ENCODE assay signal across 8 cellular contexts in genomic region chr1:94854458-94855306, GRCh38. TPM values are rescaled to one million over a fixed set of nuclear protein-coding genes. Genes with fewer than 3 reads are reported as not detected.
DNase-seq lines count a peak whose midpoint lies in the region; ATAC-seq, FAIRE-seq and TF ChIP-seq lines count a peak whose summit lies in the region.

No MANE protein-coding gene starts in this region.

- H3K4me2 ChIP-seq in astrocyte (ENCODE audit: low read length) (peak overlapping the region; percentile 85), hepatocyte (peak overlapping the region; percentile 72)

- H3K4me3 Mint-ChIP-seq in T-cell (no peak overlapping the region), astrocyte (ENCODE audit: unreplicated experiment) (no peak overlapping the region)

- H3K9ac ChIP-seq in astrocyte (ENCODE audit: low read length): peak overlapping the region; percentile 71

- H3K9me3 ChIP-seq in astrocyte (ENCODE audit: insufficient read depth, low read depth, low read length): no peaks in the 10 kb centered on the region
- H3K9me3 ChIP-seq in hepatocyte (ENCODE audit: low read depth): no peaks in the 10 kb centered on the region
- no peaks in the 10 kb centered on the region for H3K9me3 ChIP-seq in aorta (ENCODE audit: control insufficient read depth, low read length)

- H3K4me3 ChIP-seq in GM12875 (ENCODE audit: low read depth, low read length) (no peak overlapping the region), astrocyte (ENCODE audit: insufficient read depth, low read depth, low read length) (peak overlapping the region; percentile 36), hepatocyte (no peak overlapping the region), aorta (ENCODE audit: low read length in 2 of 2) (peak overlapping the region in 1 of 2 donors; percentile 36)

- H3K4me1 Mint-ChIP-seq in T-cell: no peaks in the 10 kb centered on the region
- H3K4me1 Mint-ChIP-seq in astrocyte (ENCODE audit: low read depth, unreplicated experiment): peaks cover 4% of the 10 kb centered on the region

- CTCF ChIA-PET in T-cell (lab: Charles Lee): interaction anchor here (0.6 to 5.8 kb wide), 41 partner anchors 9 to 1888 kb away, joined by 3 to 120 read pairs (median 4); partner anchors contain the start of genes RWDD3 (in 2 of the 2) and ALG14 (in 1 of the 2)

- FAIRE-seq in astrocyte (lab: Jason Lieb, UNC): peak; percentile 96

- H3K9me2 ChIP-seq in hepatocyte (replicated peaks; ENCODE audit: insufficient read depth): no peaks in the 10 kb centered on the region

- H3K27ac Mint-ChIP-seq in T-cell (no peak overlapping the region), astrocyte (ENCODE audit: unreplicated experiment) (no peak overlapping the region)

- no peaks in the 10 kb centered on the region for H3K9me3 Mint-ChIP-seq in T-cell
- H3K9me3 Mint-ChIP-seq in astrocyte (ENCODE audit: unreplicated experiment): no peaks in the 10 kb centered on the region

- peak; percentile 79 to 91 (median 90) for DNase-seq in NCI-H1417 (lab: John Stamatoyannopoulos, UW)
- peak; percentile 42 to 79 (median 66) for DNase-seq in T-cell
- peak; percentile 91 for DNase-seq in astrocyte (ENCODE audit: low read depth)
- peak; percentile 93 for DNase-seq in hepatocyte (ENCODE audit: low spot score)
- DNase-seq in putamen (ENCODE audit: low spot score): peak; percentile 85
- peak; percentile 92 to 93 for DNase-seq in aorta

- ATAC-seq in HG02798 (IDR thresholded peaks at IDR 0.05; ENCODE audit: poor library complexity, unreplicated experiment) (peak; percentile 99), T-cell (replicated peaks in 1 of 4) (peak; percentile 94 to 98 (median 96)), aorta (ENCODE audit: low FRiP score) (peak; percentile 97)

- H3K36me3 ChIP-seq in astrocyte (ENCODE audit: insufficient read depth, low read length) (no peaks in the 10 kb centered on the region), hepatocyte (replicated peaks; ENCODE audit: insufficient read depth, low read depth) (no peaks in the 10 kb centered on the region), aorta (ENCODE audit: control insufficient read depth in 1 of 2, insufficient read depth in 2 of 2, low read length in 1 of 2) (no peaks in the 10 kb centered on the region)

- intact Hi-C loops in aorta (cut with DNase I): loop anchor here (1.0 to 5.0 kb wide), 5 partner anchors 28 to 187 kb away; partner anchors contain the start of gene CNN3 (in 2 of the 2)

- peak overlapping the region; percentile 61 for H3K27ac ChIP-seq in astrocyte (ENCODE audit: low read depth, low read length)
- peak overlapping the region; percentile 58 for H3K27ac ChIP-seq in hepatocyte
- H3K27ac ChIP-seq in aorta (ENCODE audit: low read depth in 1 of 2, low read length in 2 of 2): peak overlapping the region; percentile 34 to 68

- H3K27me3 ChIP-seq in astrocyte (ENCODE audit: insufficient read depth, low read length): no peaks in the 10 kb centered on the region
- H3K27me3 ChIP-seq in hepatocyte: no peaks in the 10 kb centered on the region
- no peaks in the 10 kb centered on the region for H3K27me3 ChIP-seq in aorta (ENCODE audit: control insufficient read depth in 1 of 2, insufficient read depth in 2 of 2, low read length in 1 of 2)

- H3K4me1 ChIP-seq in astrocyte (ENCODE audit: insufficient read depth, low read length) (peaks cover 8% of the 10 kb centered on the region), hepatocyte (ENCODE audit: insufficient read depth) (peaks cover 8% of the 10 kb centered on the region), aorta (ENCODE audit: control insufficient read depth in 1 of 2, insufficient read depth in 2 of 2, low read length in 2 of 2) (peaks cover 0 to 3% of the 10 kb centered on the region in 2 donors)

- TF ChIP-seq CTCF in GM12875 (IDR thresholded peaks at IDR 0.05; ENCODE audit: borderline replicate concordance, insufficient read depth, low read depth, low read length) (peak; percentile 92), astrocyte (IDR thresholded peaks at IDR 0.05; ENCODE audit: insufficient read depth, low read depth, low read length) (peak; percentile 92), hepatocyte (IDR thresholded peaks at IDR 0.05; ENCODE audit: poor library complexity) (peak; percentile 88)

- POLR2A ChIA-PET in T-cell (lab: Charles Lee): interaction anchor here (0.6 to 0.8 kb wide), 2 partner anchors 379 kb away, joined by 3 read pairs; partner anchors contain the start of gene RWDD3 (in 1 of the 2)

- 36% methylated on average over 18 of the region's 21 CpGs for WGBS in hepatocyte (ENCODE audit: low lambda C conversion rate, missing lambda C conversion rate)
- WGBS in aorta, 2 donors: 12 to 13% methylated on average over 21 of the region's 21 CpGs

- H2AFZ ChIP-seq in astrocyte (ENCODE audit: low read depth, low read length) (peak overlapping the region; percentile 53), hepatocyte (peak overlapping the region; percentile 66)

- H3K27me3 Mint-ChIP-seq in T-cell (peaks cover 8% of the 10 kb centered on the region in 2 donors), astrocyte (ENCODE audit: low read depth, unreplicated experiment) (peaks cover 2% of the 10 kb centered on the region)

- no peaks in the 10 kb centered on the region for H3K36me3 Mint-ChIP-seq in T-cell
- no peaks in the 10 kb centered on the region for H3K36me3 Mint-ChIP-seq in astrocyte (ENCODE audit: low read depth, unreplicated experiment)

- H4K20me1 ChIP-seq in astrocyte (ENCODE audit: insufficient read depth, low read length) (no peaks in the 10 kb centered on the region), hepatocyte (ENCODE audit: insufficient read depth, poor library complexity, severe bottlenecking) (no peaks in the 10 kb centered on the region)

- no peaks in the 10 kb centered on the region for H3K79me2 ChIP-seq in astrocyte (ENCODE audit: insufficient read depth, low read length)
- no peaks in the 10 kb centered on the region for H3K79me2 ChIP-seq in hepatocyte

RNA-seq across cellular contexts. Expression of gene SLC44A3, which starts 34.5 kb away (rescaled TPM):
- under 1 TPM in 4 of 5 donors, not detected in 1; 0.30 to 0.99 (median 0.74) TPM for total RNA-seq in T-cell
- total RNA-seq in astrocyte: 3.7 and 4.7 TPM in 2 replicates
- total RNA-seq in hepatocyte: 55.3 and 70.2 TPM in 2 replicates
- 49.4 and 51.5 TPM in 2 replicates for polyA plus RNA-seq in hepatocyte
- total RNA-seq in aorta: 1 to 10 TPM; 3.3 to 7.2 TPM
- 1 to 10 TPM; 2.3 to 5.3 TPM for polyA plus RNA-seq in aorta
